ENCODE assay signal across 1 cellular context in the genomic region with DNA sequence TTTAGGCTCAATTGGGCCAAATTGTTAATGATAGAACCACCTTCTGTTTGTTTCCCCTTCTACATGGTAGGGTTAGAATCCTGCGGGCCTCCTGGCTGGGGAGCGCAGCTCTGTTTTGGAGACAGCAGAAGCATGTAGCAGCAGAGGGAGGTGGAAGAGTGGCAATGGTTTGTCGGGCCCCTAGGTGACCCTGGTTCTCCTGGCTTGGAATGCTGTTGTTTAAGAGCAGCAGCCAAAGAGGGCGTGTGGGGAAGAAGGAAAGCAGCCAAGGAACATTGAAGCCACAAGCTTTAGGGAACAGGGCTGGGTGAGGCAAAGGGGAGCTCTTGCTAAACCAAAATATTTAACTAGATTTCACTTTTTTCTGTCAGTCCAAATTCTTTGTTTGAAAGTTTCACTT.
TF ChIP-seq lines count a peak whose summit lies in the region.

No MANE protein-coding gene starts in this region.

TF ChIP-seq in GM23338, 12 proteins besides CTCF, POLR2A, EP300 and RAD21 (continued from another document):
- TF ChIP-seq, protein P1, sequence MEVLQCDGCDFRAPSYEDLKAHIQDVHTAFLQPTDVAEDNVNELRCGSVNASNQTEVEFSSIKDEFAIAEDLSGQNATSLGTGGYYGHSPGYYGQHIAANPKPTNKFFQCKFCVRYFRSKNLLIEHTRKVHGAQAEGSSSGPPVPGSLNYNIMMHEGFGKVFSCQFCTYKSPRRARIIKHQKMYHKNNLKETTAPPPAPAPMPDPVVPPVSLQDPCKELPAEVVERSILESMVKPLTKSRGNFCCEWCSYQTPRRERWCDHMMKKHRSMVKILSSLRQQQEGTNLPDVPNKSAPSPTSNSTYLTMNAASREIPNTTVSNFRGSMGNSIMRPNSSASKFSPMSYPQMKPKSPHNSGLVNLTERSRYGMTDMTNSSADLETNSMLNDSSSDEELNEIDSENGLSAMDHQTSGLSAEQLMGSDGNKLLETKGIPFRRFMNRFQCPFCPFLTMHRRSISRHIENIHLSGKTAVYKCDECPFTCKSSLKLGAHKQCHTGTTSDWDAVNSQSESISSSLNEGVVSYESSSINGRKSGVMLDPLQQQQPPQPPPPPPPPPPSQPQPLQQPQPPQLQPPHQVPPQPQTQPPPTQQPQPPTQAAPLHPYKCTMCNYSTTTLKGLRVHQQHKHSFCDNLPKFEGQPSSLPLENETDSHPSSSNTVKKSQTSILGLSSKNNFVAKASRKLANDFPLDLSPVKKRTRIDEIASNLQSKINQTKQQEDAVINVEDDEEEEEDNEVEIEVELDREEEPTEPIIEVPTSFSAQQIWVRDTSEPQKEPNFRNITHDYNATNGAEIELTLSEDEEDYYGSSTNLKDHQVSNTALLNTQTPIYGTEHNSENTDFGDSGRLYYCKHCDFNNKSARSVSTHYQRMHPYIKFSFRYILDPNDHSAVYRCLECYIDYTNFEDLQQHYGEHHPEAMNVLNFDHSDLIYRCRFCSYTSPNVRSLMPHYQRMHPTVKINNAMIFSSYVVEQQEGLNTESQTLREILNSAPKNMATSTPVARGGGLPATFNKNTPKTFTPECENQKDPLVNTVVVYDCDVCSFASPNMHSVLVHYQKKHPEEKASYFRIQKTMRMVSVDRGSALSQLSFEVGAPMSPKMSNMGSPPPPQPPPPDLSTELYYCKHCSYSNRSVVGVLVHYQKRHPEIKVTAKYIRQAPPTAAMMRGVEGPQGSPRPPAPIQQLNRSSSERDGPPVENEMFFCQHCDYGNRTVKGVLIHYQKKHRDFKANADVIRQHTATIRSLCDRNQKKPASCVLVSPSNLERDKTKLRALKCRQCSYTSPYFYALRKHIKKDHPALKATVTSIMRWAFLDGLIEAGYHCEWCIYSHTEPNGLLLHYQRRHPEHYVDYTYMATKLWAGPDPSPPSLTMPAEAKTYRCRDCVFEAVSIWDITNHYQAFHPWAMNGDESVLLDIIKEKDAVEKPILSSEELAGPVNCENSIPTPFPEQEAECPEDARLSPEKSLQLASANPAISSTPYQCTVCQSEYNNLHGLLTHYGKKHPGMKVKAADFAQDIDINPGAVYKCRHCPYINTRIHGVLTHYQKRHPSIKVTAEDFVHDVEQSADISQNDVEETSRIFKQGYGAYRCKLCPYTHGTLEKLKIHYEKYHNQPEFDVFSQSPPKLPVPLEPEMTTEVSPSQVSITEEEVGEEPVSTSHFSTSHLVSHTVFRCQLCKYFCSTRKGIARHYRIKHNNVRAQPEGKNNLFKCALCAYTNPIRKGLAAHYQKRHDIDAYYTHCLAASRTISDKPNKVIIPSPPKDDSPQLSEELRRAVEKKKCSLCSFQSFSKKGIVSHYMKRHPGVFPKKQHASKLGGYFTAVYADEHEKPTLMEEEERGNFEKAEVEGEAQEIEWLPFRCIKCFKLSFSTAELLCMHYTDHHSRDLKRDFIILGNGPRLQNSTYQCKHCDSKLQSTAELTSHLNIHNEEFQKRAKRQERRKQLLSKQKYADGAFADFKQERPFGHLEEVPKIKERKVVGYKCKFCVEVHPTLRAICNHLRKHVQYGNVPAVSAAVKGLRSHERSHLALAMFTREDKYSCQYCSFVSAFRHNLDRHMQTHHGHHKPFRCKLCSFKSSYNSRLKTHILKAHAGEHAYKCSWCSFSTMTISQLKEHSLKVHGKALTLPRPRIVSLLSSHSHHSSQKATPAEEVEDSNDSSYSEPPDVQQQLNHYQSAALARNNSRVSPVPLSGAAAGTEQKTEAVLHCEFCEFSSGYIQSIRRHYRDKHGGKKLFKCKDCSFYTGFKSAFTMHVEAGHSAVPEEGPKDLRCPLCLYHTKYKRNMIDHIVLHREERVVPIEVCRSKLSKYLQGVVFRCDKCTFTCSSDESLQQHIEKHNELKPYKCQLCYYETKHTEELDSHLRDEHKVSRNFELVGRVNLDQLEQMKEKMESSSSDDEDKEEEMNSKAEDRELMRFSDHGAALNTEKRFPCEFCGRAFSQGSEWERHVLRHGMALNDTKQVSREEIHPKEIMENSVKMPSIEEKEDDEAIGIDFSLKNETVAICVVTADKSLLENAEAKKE (CRISPR knock-in tag; IDR thresholded peaks at IDR 0.05) = no peak
